Comparison of ENCODE assay signal across 15 cellular contexts in genomic region chr17:74769856-74770497, GRCh38. TPM values are rescaled to one million over a fixed set of nuclear protein-coding genes. Genes with fewer than 3 reads are reported as not detected.
A peak's percentile ranks its signal among the peaks of the same experiment; 100 is the strongest.
DNase-seq lines count a peak whose midpoint lies in the region; ATAC-seq, FAIRE-seq and TF ChIP-seq lines count a peak whose summit lies in the region.
"Had no signal": no experiment of that assay in that cellular context is flagged by ENCODE, and none has a peak within 500 bp of the region (broad histone marks: within the 10 kb centered on the region; RNA-seq: fewer than 3 reads in every experiment).

No MANE protein-coding gene starts in this region.

- H3K27ac Mint-ChIP-seq in activated naive CD8-positive, alpha-beta T cell, result peak overlapping the region; percentile 68
- peak overlapping the region; percentile 82 for H3K27ac Mint-ChIP-seq in type B pancreatic cell

- no peaks in the 10 kb centered on the region for H3K9me3 Mint-ChIP-seq in activated naive CD8-positive, alpha-beta T cell (ENCODE audit: low read depth)
- no peaks in the 10 kb centered on the region for H3K9me3 Mint-ChIP-seq in type B pancreatic cell

- H2AFZ ChIP-seq in HepG2 (ENCODE audit: low read length), result no peak overlapping the region

- 38 to 60% (median 57%) methylated on average over 5 of the region's 5 CpGs for WGBS in heart left ventricle, 4 donors
- 72% methylated on average over 5 of the region's 5 CpGs for WGBS in HepG2 (ENCODE audit: low lambda C conversion rate)

- TF ChIP-seq RAD21 in HepG2 (CRISPR knock-in tag; IDR thresholded peaks at IDR 0.05), result no peak

- H3K4me3 ChIP-seq in heart left ventricle, result no peak overlapping the region
- no peak overlapping the region for H3K4me3 ChIP-seq in HepG2 (replicated peaks in 1 of 3; ENCODE audit: insufficient read depth in 1 of 3, low read depth in 2 of 3, low read length in 3 of 3)
- H3K4me3 ChIP-seq: colonic mucosa had no signal

- DNase-seq in cardiac septum (ENCODE audit: low spot score), result peak; percentile 49
- DNase-seq in heart left ventricle, result no peak
- DNase-seq in HepG2 (ENCODE audit: low spot score), result no peak
- no peak for DNase-seq in type B pancreatic cell (ENCODE audit: extremely low spot score, unreplicated experiment)
- DNase-seq in omental fat pad (ENCODE audit: low spot score), result no peak
- DNase-seq: NCI-H2227 treated with DMSO at 0.1 percent for 48 hours had no signal

- H3K27me3 ChIP-seq in heart left ventricle, result no peaks in the 10 kb centered on the region
- no peaks in the 10 kb centered on the region for H3K27me3 ChIP-seq in HepG2 (ENCODE audit: control insufficient read depth in 1 of 2, insufficient read depth in 2 of 2, low read length in 2 of 2)
- H3K27me3 ChIP-seq: colonic mucosa had no signal

- no peak overlapping the region for H3K4me2 ChIP-seq in HepG2 (ENCODE audit: low read depth, low read length)

- TF ChIP-seq CTCF in heart left ventricle (IDR thresholded peaks at IDR 0.05) (no peak), HepG2 (CRISPR knock-in tag; IDR thresholded peaks at IDR 0.05) (no peak), type B pancreatic cell (conservative IDR thresholded peaks at IDR 0.05) (no peak), omental fat pad (IDR thresholded peaks at IDR 0.05) (no peak)

- TF ChIP-seq EP300 in HepG2 (IDR thresholded peaks at IDR 0.05; ENCODE audit: low read depth in 2 of 2, low read length in 2 of 2) (no peak), HepG2 (CRISPR knock-in tag; IDR thresholded peaks at IDR 0.05; ENCODE audit: borderline replicate concordance) (no peak)

- H3K9me3 ChIP-seq in heart left ventricle, result no peaks in the 10 kb centered on the region
- no peaks in the 10 kb centered on the region for H3K9me3 ChIP-seq in HepG2 (ENCODE audit: low read length)
- H3K9me3 ChIP-seq: colonic mucosa had no signal

- H3K79me2 ChIP-seq in HepG2 (ENCODE audit: insufficient read depth, low read length), result peaks cover 24% of the 10 kb centered on the region

- H3K27me3 Mint-ChIP-seq in activated naive CD8-positive, alpha-beta T cell, result no peaks in the 10 kb centered on the region
- no peaks in the 10 kb centered on the region for H3K27me3 Mint-ChIP-seq in type B pancreatic cell

- peaks cover 29% of the 10 kb centered on the region for H3K4me1 Mint-ChIP-seq in activated naive CD8-positive, alpha-beta T cell (ENCODE audit: low read depth)
- peaks cover 21% of the 10 kb centered on the region for H3K4me1 Mint-ChIP-seq in type B pancreatic cell (ENCODE audit: unreplicated experiment)

- peaks cover 20% of the 10 kb centered on the region; the same call in 1 of the 2 replicates for H4K20me1 ChIP-seq in HepG2 (ENCODE audit: insufficient read depth, low read length)

- BruUV-seq in HepG2 (replicated peaks; lab: Mats Ljungman, UMichigan), result no TSS peak

- peaks cover 4% of the 10 kb centered on the region for H3K36me3 Mint-ChIP-seq in activated naive CD8-positive, alpha-beta T cell
- peaks cover 9% of the 10 kb centered on the region for H3K36me3 Mint-ChIP-seq in type B pancreatic cell

- H3K4me3 Mint-ChIP-seq in activated naive CD8-positive, alpha-beta T cell, result no peak overlapping the region
- H3K4me3 Mint-ChIP-seq in type B pancreatic cell, result peak overlapping the region; percentile 63

- FAIRE-seq in HepG2 (lab: Jason Lieb, UNC), result no peak
- FAIRE-seq: TTC549 had no signal

- in situ Hi-C loops in HepG2 (cut with HindIII; ENCODE audit: extremely low pct_ligation_motif_present, low pct_unique_long_range_greater_than_20kb), result no loop called here

- POLR2A ChIA-PET in HepG2 (lab: Yijun Ruan, JAX), result interaction anchor here (0.6 to 29.3 kb wide), 9 partner anchors 9 to 103 kb away, joined by 3 to 1459 read pairs (median 6); partner anchors contain the start of genes FDXR, NHERF1 and RAB37

- intact Hi-C loops in cardiac septum (cut with DNase I), result loop anchor here (1.0 kb wide), 1 partner anchor 26 kb away; no protein-coding TSS in a partner anchor
- intact Hi-C loops in heart left ventricle (cut with DNase I), result loop anchor here (1.0 to 5.0 kb wide), 5 partner anchors 22 to 113 kb away; partner anchors contain the start of genes NHERF1 (in 1 of the 10) and RAB37 (in 1 of the 10)
- intact Hi-C loops in HepG2 (cut with micrococcal nuclease; ENCODE audit: unreplicated experiment), result loop anchor here (1.0 kb wide), 1 partner anchor 25 kb away; no protein-coding TSS in a partner anchor

- CTCF ChIA-PET in HepG2 (lab: Yijun Ruan, JAX; ENCODE audit: low intra/inter-chr PET ratio, low total read pairs), result interaction anchor here (0.7 to 12.2 kb wide), 6 partner anchors 9 to 112 kb away, joined by 3 to 219 read pairs (median 5); partner anchors contain the start of gene NHERF1

- no peak overlapping the region for H3K9ac ChIP-seq in HepG2 (ENCODE audit: insufficient read depth, low read depth, low read length)

- H3K27ac ChIP-seq in heart left ventricle (peak overlapping the region in 3 of 12 donors; percentile 73 to 83 (median 80)), HepG2 (ENCODE audit: extremely low read length, insufficient read depth, low read length) (peak overlapping the region; percentile 36)
- H3K27ac ChIP-seq: colonic mucosa had no signal

- H3K36me3 ChIP-seq in heart left ventricle (peaks cover 0 to 79% (median 31%) of the 10 kb centered on the region in 9 donors), HepG2 (replicated peaks in 1 of 2; ENCODE audit: control insufficient read depth in 1 of 2, insufficient read depth in 2 of 2, low read length in 2 of 2) (peaks cover 37 to 71% of the 10 kb centered on the region in 2 experiments)

- no peak for ATAC-seq in heart left ventricle
- ATAC-seq in HepG2, result peak; percentile 7
- ATAC-seq in omental fat pad (ENCODE audit: low FRiP score), result no peak
- ATAC-seq in HG03439 (IDR thresholded peaks at IDR 0.05; ENCODE audit: unreplicated experiment), result no peak
- no peak for ATAC-seq in HG03354 (IDR thresholded peaks at IDR 0.05; ENCODE audit: poor library complexity, severe bottlenecking, unreplicated experiment)

- H3K4me1 ChIP-seq in heart left ventricle, result peaks cover 0 to 55% (median 26%) of the 10 kb centered on the region in 12 donors
- peaks cover 94% of the 10 kb centered on the region for H3K4me1 ChIP-seq in HepG2 (ENCODE audit: insufficient read depth, low read length)

- TF ChIP-seq POLR2A in heart left ventricle (IDR thresholded peaks at IDR 0.05), result no peak
- TF ChIP-seq POLR2A in HepG2 (IDR thresholded peaks at IDR 0.05; ENCODE audit: insufficient read depth in 1 of 2, low read depth in 2 of 2, low read length in 2 of 2), result peak; percentile 49 to 58

RNA-seq across cellular contexts. Expression of gene NAT9, which starts 6.2 kb away (rescaled TPM):
- total RNA-seq in cardiac septum (27.6 TPM), heart left ventricle (10 to 100 TPM in 7 of 9 donors, 1 to 10 TPM in 2; 7.9 to 22.9 (median 17.1) TPM), HepG2 (2016; rRNA removed; fragmentation: Illumina TruSeq; extraction: Trizol) (37.6 and 44.2 TPM in 2 replicates), type B pancreatic cell (ENCODE audit: low replicate concordance) (54.7 and 67.2 TPM in 2 replicates), omental fat pad (10 to 100 TPM; 15.1 to 35.9 (median 24.2) TPM)
- polyA plus RNA-seq in heart left ventricle (10 to 100 TPM; 18.2 to 36.6 TPM), HepG2 (2011; rRNA removed) (39.7 and 49.8 TPM in 2 replicates)
- total RNA-seq in HepG2 (2016; cell fraction: cytosol; rRNA removed; fragmentation: Illumina TruSeq; extraction: Trizol; ENCODE audit: low read depth), result 16.5 and 18.6 TPM in 2 replicates
- total RNA-seq in HepG2 (2016; cell fraction: insoluble cytoplasmic fraction; rRNA removed; fragmentation: Illumina TruSeq; extraction: Trizol), result 38.7 and 44.6 TPM in 2 replicates
- 25.6 and 29.9 TPM in 2 replicates for total RNA-seq in HepG2 (2016; cell fraction: membrane; rRNA removed; fragmentation: Illumina TruSeq; extraction: Trizol)
- 44.5 and 46.0 TPM in 2 replicates for total RNA-seq in HepG2 (2016; cell fraction: nucleus; rRNA removed; fragmentation: Illumina TruSeq; extraction: Trizol)
- 37.1 and 45.5 TPM in 2 replicates for polyA plus RNA-seq in HepG2 (2011; cell fraction: cytosol; rRNA removed)
- 152 and 183 TPM in 2 replicates for polyA plus RNA-seq in HepG2 (2011; cell fraction: nucleus; rRNA removed)
- polyA plus RNA-seq in HepG2 (2012), result 37.3 and 50.6 TPM in 2 replicates
- polyA plus RNA-seq in HepG2 (2016; cell fraction: cytosol; fragmentation: Illumina TruSeq; extraction: Trizol; ENCODE audit: low read depth), result 8.7 and 8.9 TPM in 2 replicates
- polyA plus RNA-seq in HepG2 (2016; cell fraction: insoluble cytoplasmic fraction; fragmentation: Illumina TruSeq; extraction: Trizol; ENCODE audit: low read depth), result 35.3 and 35.8 TPM in 2 replicates
- 17.6 and 19.9 TPM in 2 replicates for polyA plus RNA-seq in HepG2 (2016; cell fraction: membrane; fragmentation: Illumina TruSeq; extraction: Trizol; ENCODE audit: low read depth)
- 74.0 and 80.9 TPM in 2 replicates for polyA plus RNA-seq in HepG2 (2016; cell fraction: nucleus; fragmentation: Illumina TruSeq; extraction: Trizol; ENCODE audit: insufficient read depth, low read depth)
- polyA minus RNA-seq in HepG2 (2011; rRNA and poly(A)+ RNA removed; ENCODE audit: low replicate concordance), result 32.3 and 53.7 TPM in 2 replicates
- 12.7 and 14.7 TPM in 2 replicates for polyA minus RNA-seq in HepG2 (2011; cell fraction: cytosol; rRNA and poly(A)+ RNA removed)
- 56.3 and 64.3 TPM in 2 replicates for polyA minus RNA-seq in HepG2 (2011; cell fraction: nucleus; rRNA and poly(A)+ RNA removed)

RNA-seq across cellular contexts. Expression of gene NHERF1, which starts 21.5 kb away (rescaled TPM):
- total RNA-seq in cardiac septum (10.1 TPM), heart left ventricle (10 to 100 TPM; 11.6 to 42.2 (median 19.2) TPM), HepG2 (2016; rRNA removed; fragmentation: Illumina TruSeq; extraction: Trizol) (138 and 169 TPM in 2 replicates), type B pancreatic cell (ENCODE audit: low replicate concordance) (86.9 and 157 TPM in 2 replicates), omental fat pad (10 to 100 TPM; 18.0 to 51.7 (median 21.8) TPM)
- polyA plus RNA-seq in heart left ventricle (10 to 100 TPM in 1 of 2 donors, 1 to 10 TPM in 1; 7.5 to 37.7 TPM), HepG2 (2011; rRNA removed) (266 and 269 TPM in 2 replicates)
- 27.0 and 28.2 TPM in 2 replicates for total RNA-seq in HepG2 (2016; cell fraction: cytosol; rRNA removed; fragmentation: Illumina TruSeq; extraction: Trizol; ENCODE audit: low read depth)
- total RNA-seq in HepG2 (2016; cell fraction: insoluble cytoplasmic fraction; rRNA removed; fragmentation: Illumina TruSeq; extraction: Trizol), result 118 and 171 TPM in 2 replicates
- total RNA-seq in HepG2 (2016; cell fraction: membrane; rRNA removed; fragmentation: Illumina TruSeq; extraction: Trizol), result 64.4 and 79.9 TPM in 2 replicates
- total RNA-seq in HepG2 (2016; cell fraction: nucleus; rRNA removed; fragmentation: Illumina TruSeq; extraction: Trizol), result 75.3 and 85.2 TPM in 2 replicates
- 232 and 243 TPM in 2 replicates for polyA plus RNA-seq in HepG2 (2011; cell fraction: cytosol; rRNA removed)
- 152 and 164 TPM in 2 replicates for polyA plus RNA-seq in HepG2 (2011; cell fraction: nucleus; rRNA removed)
- 209 and 226 TPM in 2 replicates for polyA plus RNA-seq in HepG2 (2012)
- 52.4 and 55.7 TPM in 2 replicates for polyA plus RNA-seq in HepG2 (2016; cell fraction: cytosol; fragmentation: Illumina TruSeq; extraction: Trizol; ENCODE audit: low read depth)
- 275 and 359 TPM in 2 replicates for polyA plus RNA-seq in HepG2 (2016; cell fraction: insoluble cytoplasmic fraction; fragmentation: Illumina TruSeq; extraction: Trizol; ENCODE audit: low read depth)
- 109 and 126 TPM in 2 replicates for polyA plus RNA-seq in HepG2 (2016; cell fraction: membrane; fragmentation: Illumina TruSeq; extraction: Trizol; ENCODE audit: low read depth)
- 248 and 253 TPM in 2 replicates for polyA plus RNA-seq in HepG2 (2016; cell fraction: nucleus; fragmentation: Illumina TruSeq; extraction: Trizol; ENCODE audit: insufficient read depth, low read depth)
- 92.0 and 295 TPM in 2 replicates for polyA minus RNA-seq in HepG2 (2011; rRNA and poly(A)+ RNA removed; ENCODE audit: low replicate concordance)
- 130 and 139 TPM in 2 replicates for polyA minus RNA-seq in HepG2 (2011; cell fraction: cytosol; rRNA and poly(A)+ RNA removed)
- 62.8 and 68.1 TPM in 2 replicates for polyA minus RNA-seq in HepG2 (2011; cell fraction: nucleus; rRNA and poly(A)+ RNA removed)

RNA-seq across cellular contexts. Expression of gene RAB37, which starts 32.9 kb away (rescaled TPM):
- total RNA-seq in cardiac septum, result 0.94 TPM
- 1 to 10 TPM in 8 of 9 donors, under 1 TPM in 1; 0.76 to 3.6 (median 1.7) TPM for total RNA-seq in heart left ventricle
- polyA plus RNA-seq in heart left ventricle, result 1 to 10 TPM in 1 of 2 donors, under 1 TPM in 1; 0.83 to 2.0 TPM
- total RNA-seq in HepG2 (2016; rRNA removed; fragmentation: Illumina TruSeq; extraction: Trizol), result 0.91 and 1.1 TPM in 2 replicates
- 0.30 TPM in 1 of 2 replicates, not detected in the other for total RNA-seq in HepG2 (2016; cell fraction: cytosol; rRNA removed; fragmentation: Illumina TruSeq; extraction: Trizol; ENCODE audit: low read depth)
- total RNA-seq in HepG2 (2016; cell fraction: insoluble cytoplasmic fraction; rRNA removed; fragmentation: Illumina TruSeq; extraction: Trizol), result 0.73 and 1.0 TPM in 2 replicates
- total RNA-seq in HepG2 (2016; cell fraction: membrane; rRNA removed; fragmentation: Illumina TruSeq; extraction: Trizol), result 0.83 and 0.93 TPM in 2 replicates
- total RNA-seq in HepG2 (2016; cell fraction: nucleus; rRNA removed; fragmentation: Illumina TruSeq; extraction: Trizol), result 0.96 and 1.3 TPM in 2 replicates
- 3.7 and 4.7 TPM in 2 replicates for polyA plus RNA-seq in HepG2 (2011; rRNA removed)
- 2.1 and 2.8 TPM in 2 replicates for polyA plus RNA-seq in HepG2 (2011; cell fraction: cytosol; rRNA removed)
- polyA plus RNA-seq in HepG2 (2011; cell fraction: nucleus; rRNA removed), result 7.0 and 8.4 TPM in 2 replicates
- 1.8 and 2.4 TPM in 2 replicates for polyA plus RNA-seq in HepG2 (2012)
- 0.18 and 0.22 TPM in 2 replicates for polyA plus RNA-seq in HepG2 (2016; cell fraction: cytosol; fragmentation: Illumina TruSeq; extraction: Trizol; ENCODE audit: low read depth)
- polyA plus RNA-seq in HepG2 (2016; cell fraction: insoluble cytoplasmic fraction; fragmentation: Illumina TruSeq; extraction: Trizol; ENCODE audit: low read depth), result 0.83 and 0.93 TPM in 2 replicates
- polyA plus RNA-seq in HepG2 (2016; cell fraction: membrane; fragmentation: Illumina TruSeq; extraction: Trizol; ENCODE audit: low read depth), result 0.48 and 0.49 TPM in 2 replicates
- 2.4 and 2.8 TPM in 2 replicates for polyA plus RNA-seq in HepG2 (2016; cell fraction: nucleus; fragmentation: Illumina TruSeq; extraction: Trizol; ENCODE audit: insufficient read depth, low read depth)
- 2.2 TPM in 1 of 2 replicates, not detected in the other for polyA minus RNA-seq in HepG2 (2011; rRNA and poly(A)+ RNA removed; ENCODE audit: low replicate concordance)
- polyA minus RNA-seq in HepG2 (2011; cell fraction: cytosol; rRNA and poly(A)+ RNA removed), result 0.70 and 2.0 TPM in 2 replicates
- 1.4 and 1.7 TPM in 2 replicates for polyA minus RNA-seq in HepG2 (2011; cell fraction: nucleus; rRNA and poly(A)+ RNA removed)
- 3.4 and 4.2 TPM in 2 replicates for total RNA-seq in type B pancreatic cell (ENCODE audit: low replicate concordance)
- total RNA-seq in omental fat pad, result 1 to 10 TPM in 2 of 4 donors, under 1 TPM in 2; 0.48 to 3.0 (median 1.4) TPM
- total RNA-seq: fibroblast of villous mesenchyme, kidney epithelial cell, M059J had no signal

RNA-seq across cellular contexts. Expression of gene CD300LF, which starts 57.3 kb away (rescaled TPM):
- total RNA-seq in cardiac septum, result 0.46 TPM
- total RNA-seq in heart left ventricle, result 1 to 10 TPM in 2 of 9 donors, under 1 TPM in 5, not detected in 2; 0.20 to 7.0 (median 0.42) TPM
- under 1 TPM; 0.15 to 0.61 TPM for polyA plus RNA-seq in heart left ventricle
- total RNA-seq in HepG2 (2016; rRNA removed; fragmentation: Illumina TruSeq; extraction: Trizol), result not detected in 2 replicates
- total RNA-seq in HepG2 (2016; cell fraction: cytosol; rRNA removed; fragmentation: Illumina TruSeq; extraction: Trizol; ENCODE audit: low read depth), result not detected in 2 replicates
- total RNA-seq in HepG2 (2016; cell fraction: insoluble cytoplasmic fraction; rRNA removed; fragmentation: Illumina TruSeq; extraction: Trizol), result not detected in 2 replicates
- not detected in 2 replicates for total RNA-seq in HepG2 (2016; cell fraction: membrane; rRNA removed; fragmentation: Illumina TruSeq; extraction: Trizol)
- not detected in 2 replicates for total RNA-seq in HepG2 (2016; cell fraction: nucleus; rRNA removed; fragmentation: Illumina TruSeq; extraction: Trizol)
- polyA plus RNA-seq in HepG2 (2011; rRNA removed), result not detected in 2 replicates
- polyA plus RNA-seq in HepG2 (2011; cell fraction: cytosol; rRNA removed), result not detected in 2 replicates
- polyA plus RNA-seq in HepG2 (2011; cell fraction: nucleus; rRNA removed), result not detected in 2 replicates
- not detected in 2 replicates for polyA plus RNA-seq in HepG2 (2012)
- polyA plus RNA-seq in HepG2 (2016; cell fraction: cytosol; fragmentation: Illumina TruSeq; extraction: Trizol; ENCODE audit: low read depth), result not detected in 2 replicates
- not detected in 2 replicates for polyA plus RNA-seq in HepG2 (2016; cell fraction: insoluble cytoplasmic fraction; fragmentation: Illumina TruSeq; extraction: Trizol; ENCODE audit: low read depth)
- not detected in 2 replicates for polyA plus RNA-seq in HepG2 (2016; cell fraction: membrane; fragmentation: Illumina TruSeq; extraction: Trizol; ENCODE audit: low read depth)
- polyA plus RNA-seq in HepG2 (2016; cell fraction: nucleus; fragmentation: Illumina TruSeq; extraction: Trizol; ENCODE audit: insufficient read depth, low read depth), result not detected in 2 replicates
- not detected in 2 replicates for polyA minus RNA-seq in HepG2 (2011; rRNA and poly(A)+ RNA removed; ENCODE audit: low replicate concordance)
- polyA minus RNA-seq in HepG2 (2011; cell fraction: cytosol; rRNA and poly(A)+ RNA removed), result not detected in 2 replicates
- not detected in 2 replicates for polyA minus RNA-seq in HepG2 (2011; cell fraction: nucleus; rRNA and poly(A)+ RNA removed)
- total RNA-seq in type B pancreatic cell (ENCODE audit: low replicate concordance), result 0.19 TPM in 1 of 2 replicates, not detected in the other
- 1 to 10 TPM in 3 of 4 donors, not detected in 1; 1.1 to 2.5 (median 2.2) TPM for total RNA-seq in omental fat pad
- total RNA-seq: fibroblast of villous mesenchyme, kidney epithelial cell, M059J, PC-3 had no signal

Comparison
In these comparisons a context has a peak if more than half of its experiments do, and no peak if none do; other contexts are left out.
1. POLR2A ChIP-seq: peak in HepG2 (2 of 2); none in heart left ventricle (0 of 2).